ENCODE assay signal across 1 cellular context in genomic region chr5:65059681-65060598, GRCh38.
TF ChIP-seq lines count a peak whose summit lies in the region.

No MANE protein-coding gene starts in this region.

TF ChIP-seq in GM12878, 131 proteins besides CTCF, POLR2A, EP300 and RAD21 (continued from another document):
- no peak for TF ChIP-seq IRF3 (IDR thresholded peaks at IDR 0.05)
- peak; percentile 77 for TF ChIP-seq MEF2A (IDR thresholded peaks at IDR 0.05; ENCODE audit: insufficient read depth, low read depth, low read length)
- no peak for TF ChIP-seq BCLAF1 (IDR thresholded peaks at IDR 0.05)
- peak; percentile 27 for TF ChIP-seq RUNX3 (IDR thresholded peaks at IDR 0.05; ENCODE audit: low read length)
- TF ChIP-seq ZSCAN29 (IDR thresholded peaks at IDR 0.05): no peak
- TF ChIP-seq CBX3 (IDR thresholded peaks at IDR 0.05; ENCODE audit: borderline replicate concordance, low read depth): no peak
- 0 out of 2 replicates have a peak, but pooled peaks have one; percentile 48 for TF ChIP-seq ATF2 (IDR thresholded peaks at IDR 0.05; ENCODE audit: low read length)
- no peak for TF ChIP-seq ZBTB11 (CRISPR knock-in tag; IDR thresholded peaks at IDR 0.05)
- TF ChIP-seq ETV6 (conservative IDR thresholded peaks at IDR 0.05 in 1 of 2, IDR thresholded peaks at IDR 0.05 in 1 of 2; ENCODE audit: borderline replicate concordance in 1 of 2, low read depth in 1 of 2): peak in 1 of 2 experiments; percentile 45; a peak in 1 of 4 replicates
- TF ChIP-seq POLR2AphosphoS5 (IDR thresholded peaks at IDR 0.05; ENCODE audit: low read length): no peak
- no peak for TF ChIP-seq ATF7 (IDR thresholded peaks at IDR 0.05; ENCODE audit: low read depth)
- peak; percentile 39 to 48; a peak in 1 of 4 replicates for TF ChIP-seq IKZF2 (IDR thresholded peaks at IDR 0.05)
- no peak for TF ChIP-seq MYC (IDR thresholded peaks at IDR 0.05; ENCODE audit: insufficient read depth, insufficient read length, insufficient replicate concordance, low read length, severe bottlenecking)
- no peak for TF ChIP-seq BACH1 (IDR thresholded peaks at IDR 0.05; ENCODE audit: borderline replicate concordance)
- peak; percentile 69 for TF ChIP-seq YY1 (IDR thresholded peaks at IDR 0.05; ENCODE audit: low read depth, low read length)
- no peak for TF ChIP-seq NRF1 (conservative IDR thresholded peaks at IDR 0.05; ENCODE audit: low read depth, low read length)
- no peak for TF ChIP-seq PBX3 (IDR thresholded peaks at IDR 0.05; ENCODE audit: insufficient replicate concordance, low read depth, low read length)
- no peak for TF ChIP-seq USF1 (IDR thresholded peaks at IDR 0.05; ENCODE audit: borderline replicate concordance, extremely low read length, insufficient read depth, low read depth, low read length)
- no peak for TF ChIP-seq CEBPB (IDR thresholded peaks at IDR 0.05; ENCODE audit: borderline replicate concordance in 1 of 2, low read depth in 2 of 2, low read length in 2 of 2)
- TF ChIP-seq CBFB (IDR thresholded peaks at IDR 0.05; ENCODE audit: low read depth): 0 out of 2 replicates have a peak, but pooled peaks have one; percentile 20
- TF ChIP-seq TCF3 (IDR thresholded peaks at IDR 0.05; ENCODE audit: borderline replicate concordance, insufficient read depth, low read depth, low read length): no peak
- no peak for TF ChIP-seq SKIL (IDR thresholded peaks at IDR 0.05; ENCODE audit: low read depth, poor library complexity, severe bottlenecking)
- peak; percentile 46 for TF ChIP-seq JUNB (IDR thresholded peaks at IDR 0.05)
- TF ChIP-seq ATF3 (IDR thresholded peaks at IDR 0.05; ENCODE audit: borderline replicate concordance, extremely low read depth, low read depth, low read length): no peak
- TF ChIP-seq STAT1 (conservative IDR thresholded peaks at IDR 0.05): no peak
- no peak for TF ChIP-seq CEBPZ (IDR thresholded peaks at IDR 0.05; ENCODE audit: low read depth, low read length)
- TF ChIP-seq POU2F2 (IDR thresholded peaks at IDR 0.05; ENCODE audit: borderline replicate concordance, low read depth, low read length): no peak
- no peak for TF ChIP-seq RELA (IDR thresholded peaks at IDR 0.05; ENCODE audit: borderline replicate concordance, partially characterized antibody)
- TF ChIP-seq CREM (IDR thresholded peaks at IDR 0.05; ENCODE audit: low read depth): 0 out of 2 replicates have a peak, but pooled peaks have one; percentile 8
- TF ChIP-seq TARDBP (IDR thresholded peaks at IDR 0.05; ENCODE audit: borderline replicate concordance): no peak
- TF ChIP-seq ZBED1 (IDR thresholded peaks at IDR 0.05; ENCODE audit: borderline replicate concordance): peak; percentile 76; the same call in 1 of the 2 replicates
- peak; percentile 88 for TF ChIP-seq EED (IDR thresholded peaks at IDR 0.05; ENCODE audit: low read depth)
- TF ChIP-seq NFIC (IDR thresholded peaks at IDR 0.05; ENCODE audit: low read depth, low read length): peak; percentile 73
- TF ChIP-seq CBX5 (IDR thresholded peaks at IDR 0.05; ENCODE audit: low read depth): 0 out of 2 replicates have a peak, but pooled peaks have one; percentile 77
